11 cellular contexts compared by ENCODE assay signal in the genomic region with DNA sequence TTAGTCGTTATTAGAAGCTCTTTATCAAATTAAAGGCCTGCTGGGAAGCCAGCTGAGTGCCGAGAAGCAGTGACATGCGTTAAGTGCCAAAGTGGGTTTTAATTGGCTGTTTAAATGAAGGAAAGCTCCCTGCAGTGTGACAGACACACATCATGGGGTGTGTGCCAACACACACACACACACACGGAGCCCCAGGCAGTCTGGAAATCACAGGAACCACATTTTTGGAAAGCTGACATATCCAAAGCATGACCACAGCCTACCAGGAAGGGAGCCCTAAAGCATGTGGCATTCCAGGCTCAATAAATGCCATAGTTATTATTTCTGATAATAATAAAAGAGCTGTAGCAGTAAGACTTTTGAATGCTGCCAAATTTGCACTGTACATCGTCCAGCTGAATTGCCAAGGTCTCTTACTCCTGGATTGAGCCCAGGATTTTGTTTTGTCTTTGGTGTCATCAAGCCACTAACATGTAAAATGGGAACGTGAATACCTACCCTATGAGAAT.
DNase-seq lines count a peak whose midpoint lies in the region; ATAC-seq and TF ChIP-seq lines count a peak whose summit lies in the region.
"Had no signal": no experiment of that assay in that cellular context is flagged by ENCODE, and none has a peak within 500 bp of the region (broad histone marks: within the 10 kb centered on the region; RNA-seq: fewer than 3 reads in every experiment).

No MANE protein-coding gene starts in this region.

- no peak overlapping the region for H3K4me3 Mint-ChIP-seq in CD4-positive, alpha-beta memory T cell
- H3K4me3 Mint-ChIP-seq: naive thymus-derived CD4-positive, alpha-beta T cell had no signal

- no peak overlapping the region for H3K27ac Mint-ChIP-seq in CD4-positive, alpha-beta memory T cell
- H3K27ac Mint-ChIP-seq: naive thymus-derived CD4-positive, alpha-beta T cell had no signal

- peaks cover 4 to 8% of the 10 kb centered on the region in 2 donors for H3K27me3 Mint-ChIP-seq in CD4-positive, alpha-beta memory T cell

- TF ChIP-seq POLR2A in gastrocnemius medialis (IDR thresholded peaks at IDR 0.05), result no peak

- H3K36me3 ChIP-seq in gastrocnemius medialis, result no peaks in the 10 kb centered on the region
- no peaks in the 10 kb centered on the region for H3K36me3 ChIP-seq in CD4-positive, alpha-beta memory T cell (ENCODE audit: insufficient read depth, low read length)
- H3K36me3 ChIP-seq: Peyer's patch had no signal

- POLR2A ChIA-PET in CD4-positive, alpha-beta memory T cell (lab: Charles Lee; ENCODE audit: partially characterized antibody), result no interaction called here
- POLR2A ChIA-PET in GM10248 (lab: Yijun Ruan, JAX), result no interaction called here

- peak overlapping the region; percentile 84 to 95 (median 88) for H3K27ac ChIP-seq in gastrocnemius medialis
- H3K27ac ChIP-seq in CD4-positive, alpha-beta memory T cell (ENCODE audit: low read depth, low read length), result no peak overlapping the region

- H3K9me3 ChIP-seq in gastrocnemius medialis, result no peaks in the 10 kb centered on the region
- peaks cover 0 to 4% of the 10 kb centered on the region in 2 donors for H3K9me3 ChIP-seq in CD4-positive, alpha-beta memory T cell (ENCODE audit: control insufficient read depth in 1 of 2, low read length in 2 of 2)

- no peak for ATAC-seq in gastrocnemius medialis
- ATAC-seq in GM21390 (IDR thresholded peaks at IDR 0.05; ENCODE audit: unreplicated experiment), result no peak
- ATAC-seq: naive thymus-derived CD4-positive, alpha-beta T cell had no signal

- H3K4me1 ChIP-seq in gastrocnemius medialis, result peaks cover 35 to 43% of the 10 kb centered on the region in 2 donors
- no peaks in the 10 kb centered on the region for H3K4me1 ChIP-seq in CD4-positive, alpha-beta memory T cell (ENCODE audit: insufficient read depth, low read length)
- H3K4me1 ChIP-seq: Peyer's patch had no signal

- H3K4me1 Mint-ChIP-seq in CD4-positive, alpha-beta memory T cell, result no peaks in the 10 kb centered on the region
- H3K4me1 Mint-ChIP-seq: naive thymus-derived CD4-positive, alpha-beta T cell had no signal

- peak; percentile 71 for DNase-seq in GM04503 (ENCODE audit: low read depth)
- DNase-seq in fibroblast of peridontal ligament (ENCODE audit: extremely low read depth), result peak; percentile 83
- no peak for DNase-seq in gastrocnemius medialis
- DNase-seq in CD4-positive, alpha-beta memory T cell, result no peak
- DNase-seq in GM10248 (ENCODE audit: extremely low spot score), result no peak
- DNase-seq in NCI-H1105 (lab: John Stamatoyannopoulos, UW), result no peak
- DNase-seq: effector CD8-positive, alpha-beta T cell; naive thymus-derived CD4-positive, alpha-beta T cell; Peyer's patch had no signal

- no peak overlapping the region for H3K4me3 ChIP-seq in gastrocnemius medialis
- no peak overlapping the region for H3K4me3 ChIP-seq in CD4-positive, alpha-beta memory T cell (ENCODE audit: low read length in 2 of 2)
- H3K4me3 ChIP-seq: Peyer's patch had no signal

- peaks cover 3 to 4% of the 10 kb centered on the region in 2 donors for H3K36me3 Mint-ChIP-seq in CD4-positive, alpha-beta memory T cell

- CTCF ChIA-PET in CD4-positive, alpha-beta memory T cell (lab: Charles Lee; ENCODE audit: partially characterized antibody), result no interaction called here
- CTCF ChIA-PET in GM10248 (lab: Yijun Ruan, JAX), result interaction anchor here (0.9 to 1.3 kb wide), 3 partner anchors 10 to 31 kb away, joined by 3 to 4 read pairs (median 3); no protein-coding TSS in a partner anchor

- TF ChIP-seq CTCF in gastrocnemius medialis (IDR thresholded peaks at IDR 0.05 in 4 of 5, conservative IDR thresholded peaks at IDR 0.05 in 1 of 5), result no peak
- TF ChIP-seq CTCF in GM10248 (IDR thresholded peaks at IDR 0.05; ENCODE audit: control extremely low read depth, extremely low read depth, low read depth, missing control alignments), result no peak

- H3K27me3 ChIP-seq in gastrocnemius medialis, result no peaks in the 10 kb centered on the region
- no peaks in the 10 kb centered on the region for H3K27me3 ChIP-seq in CD4-positive, alpha-beta memory T cell (ENCODE audit: insufficient read depth, low read length)
- H3K27me3 ChIP-seq: Peyer's patch had no signal

- intact Hi-C loops in gastrocnemius medialis (cut with DNase I; ENCODE audit: low total_unique reads), result loop anchor here (2.0 to 10.0 kb wide), 5 partner anchors 15 to 1051 kb away; partner anchors contain the start of gene PCNX4
- intact Hi-C loops in CD4-positive, alpha-beta memory T cell (cut with micrococcal nuclease), result no loop called here

- in situ Hi-C loops in gastrocnemius medialis (cut with MboI; ENCODE audit: low sequenced_read_pairs in 4 of 4), result no loop called here

- peaks cover 6 to 30% (median 21%) of the 10 kb centered on the region in 8 donors for H3K9me3 Mint-ChIP-seq in CD4-positive, alpha-beta memory T cell

TF ChIP-seq in PFSK-1, 5 proteins besides CTCF, POLR2A, EP300 and RAD21:
- TF ChIP-seq, protein P1, sequence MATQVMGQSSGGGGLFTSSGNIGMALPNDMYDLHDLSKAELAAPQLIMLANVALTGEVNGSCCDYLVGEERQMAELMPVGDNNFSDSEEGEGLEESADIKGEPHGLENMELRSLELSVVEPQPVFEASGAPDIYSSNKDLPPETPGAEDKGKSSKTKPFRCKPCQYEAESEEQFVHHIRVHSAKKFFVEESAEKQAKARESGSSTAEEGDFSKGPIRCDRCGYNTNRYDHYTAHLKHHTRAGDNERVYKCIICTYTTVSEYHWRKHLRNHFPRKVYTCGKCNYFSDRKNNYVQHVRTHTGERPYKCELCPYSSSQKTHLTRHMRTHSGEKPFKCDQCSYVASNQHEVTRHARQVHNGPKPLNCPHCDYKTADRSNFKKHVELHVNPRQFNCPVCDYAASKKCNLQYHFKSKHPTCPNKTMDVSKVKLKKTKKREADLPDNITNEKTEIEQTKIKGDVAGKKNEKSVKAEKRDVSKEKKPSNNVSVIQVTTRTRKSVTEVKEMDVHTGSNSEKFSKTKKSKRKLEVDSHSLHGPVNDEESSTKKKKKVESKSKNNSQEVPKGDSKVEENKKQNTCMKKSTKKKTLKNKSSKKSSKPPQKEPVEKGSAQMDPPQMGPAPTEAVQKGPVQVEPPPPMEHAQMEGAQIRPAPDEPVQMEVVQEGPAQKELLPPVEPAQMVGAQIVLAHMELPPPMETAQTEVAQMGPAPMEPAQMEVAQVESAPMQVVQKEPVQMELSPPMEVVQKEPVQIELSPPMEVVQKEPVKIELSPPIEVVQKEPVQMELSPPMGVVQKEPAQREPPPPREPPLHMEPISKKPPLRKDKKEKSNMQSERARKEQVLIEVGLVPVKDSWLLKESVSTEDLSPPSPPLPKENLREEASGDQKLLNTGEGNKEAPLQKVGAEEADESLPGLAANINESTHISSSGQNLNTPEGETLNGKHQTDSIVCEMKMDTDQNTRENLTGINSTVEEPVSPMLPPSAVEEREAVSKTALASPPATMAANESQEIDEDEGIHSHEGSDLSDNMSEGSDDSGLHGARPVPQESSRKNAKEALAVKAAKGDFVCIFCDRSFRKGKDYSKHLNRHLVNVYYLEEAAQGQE (IDR thresholded peaks at IDR 0.05; ENCODE audit: insufficient read depth in 1 of 2, low read depth in 2 of 2, low read length in 2 of 2), result peak in 1 of 2 experiments; percentile 54; a peak in 1 of 4 replicates
- TF ChIP-seq SIN3A (IDR thresholded peaks at IDR 0.05; ENCODE audit: borderline replicate concordance, insufficient read depth, low read length) (peak; percentile 37; the same call in 1 of the 2 replicates), TAF1 (IDR thresholded peaks at IDR 0.05; ENCODE audit: borderline replicate concordance, insufficient read depth, low read length) (no peak), POLR2AphosphoS5 (IDR thresholded peaks at IDR 0.05; ENCODE audit: low read depth, low read length) (no peak), FOXP2 (optimal IDR thresholded peaks at IDR 0.05; ENCODE audit: borderline replicate concordance, extremely low read depth, extremely low read length, insufficient read depth) (no peak)
TF ChIP-seq in PFSK-1: peak in this region for 2.

Comparison
In these comparisons a context has a peak if more than half of its experiments do, and no peak if none do; other contexts are left out.
1. DNase-seq: peak in GM04503 (single experiment) and fibroblast of peridontal ligament (single experiment); none in gastrocnemius medialis (0 of 2), CD4-positive, alpha-beta memory T cell (0 of 5), GM10248 (single experiment) and NCI-H1105 (single experiment).